ENCODE assay signal across 15 cellular contexts in the genomic region with DNA sequence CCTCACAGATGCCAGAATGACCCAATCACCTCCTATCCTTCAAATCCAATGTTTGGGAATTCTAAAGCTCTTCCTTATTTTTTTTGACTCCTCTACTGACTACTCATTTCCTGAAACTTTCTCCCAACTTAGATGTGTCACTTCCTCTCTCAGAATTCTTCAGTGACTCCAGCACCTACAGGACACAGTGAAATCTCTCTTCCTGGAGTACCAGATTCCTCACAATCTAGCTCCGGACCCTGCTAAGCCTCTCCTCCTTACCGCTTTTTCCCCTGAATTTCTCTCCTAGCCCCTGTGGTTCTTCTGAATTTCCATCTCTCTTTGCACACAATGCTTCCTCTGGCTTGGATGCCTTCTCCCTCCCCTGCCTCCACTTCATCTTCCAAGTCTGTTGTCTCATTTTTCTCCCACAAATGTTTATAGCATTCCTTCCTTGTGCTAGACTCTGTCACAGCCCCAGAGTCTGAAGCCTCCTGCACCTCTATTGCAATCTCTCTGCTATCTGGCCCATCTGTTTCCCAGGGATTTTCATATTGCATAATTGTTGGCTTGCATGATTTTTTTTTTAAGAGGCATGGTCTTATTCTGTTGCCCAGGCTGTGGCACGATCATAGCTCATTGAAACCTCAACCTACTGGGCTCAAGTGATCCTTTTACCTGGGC.
DNase-seq lines count a peak whose midpoint lies in the region; ATAC-seq, FAIRE-seq and TF ChIP-seq lines count a peak whose summit lies in the region.
"Had no signal": no experiment of that assay in that cellular context is flagged by ENCODE, and none has a peak within 500 bp of the region (broad histone marks: within the 10 kb centered on the region; RNA-seq: fewer than 3 reads in every experiment).

No MANE protein-coding gene starts in this region.

- no peak overlapping the region for H2AFZ ChIP-seq in trophoblast cell (ENCODE audit: insufficient read depth, low read length, poor library complexity)
- H2AFZ ChIP-seq: neural progenitor cell had no signal

- no peak overlapping the region for H2BK120ac ChIP-seq in trophoblast cell (ENCODE audit: insufficient read depth, low read length, poor library complexity)

- H3K79me1 ChIP-seq in trophoblast cell (ENCODE audit: low read length) = no peaks in the 10 kb centered on the region

- no peaks in the 10 kb centered on the region for H3K9me3 ChIP-seq in upper lobe of right lung
- H3K9me3 ChIP-seq in trophoblast cell (ENCODE audit: insufficient read depth, low read depth, low read length) = peaks cover 1% of the 10 kb centered on the region
- H3K9me3 ChIP-seq: A549 had no signal

- TF ChIP-seq CTCF in upper lobe of right lung (IDR thresholded peaks at IDR 0.05) = no peak

- no peak overlapping the region for H4K12ac ChIP-seq in trophoblast cell (ENCODE audit: low read depth, low read length)

- H3K79me2 ChIP-seq in trophoblast cell (ENCODE audit: control insufficient read depth, insufficient read depth, low read length, poor library complexity) = no peaks in the 10 kb centered on the region

- H3K27ac ChIP-seq in upper lobe of right lung = no peak overlapping the region
- no peak overlapping the region for H3K27ac ChIP-seq in trophoblast cell (ENCODE audit: low read depth, low read length)
- H3K27ac ChIP-seq: A549, neural progenitor cell, skin epidermis had no signal

- H2BK5ac ChIP-seq in trophoblast cell (ENCODE audit: low read depth, low read length, poor library complexity) = no peak overlapping the region

- DNase-seq in SIG-M5 treated with dmso at 0.1 percent for 504 hours (lab: John Stamatoyannopoulos, UW; ENCODE audit: unreplicated experiment) (peak; percentile 9), SIG-M5 (lab: John Stamatoyannopoulos, UW) (no peak), RCC 7860 (ENCODE audit: low spot score) (peak; percentile 30), fibroblast of peridontal ligament (ENCODE audit: extremely low read depth) (peak; percentile 41), upper lobe of right lung (no peak), trophoblast cell (no peak)
- DNase-seq: NCI-H2029 treated with DMSO at 0.1 percent for 48 hours had no signal

- H3K4me1 ChIP-seq in upper lobe of right lung (peaks cover 3% of the 10 kb centered on the region), trophoblast cell (ENCODE audit: control insufficient read depth in 1 of 2, insufficient read depth in 2 of 2, low read length in 2 of 2) (no peaks in the 10 kb centered on the region)
- H3K4me1 ChIP-seq: neural progenitor cell had no signal

- H3K18ac ChIP-seq in trophoblast cell (ENCODE audit: low read length) = no peak overlapping the region

- no peak overlapping the region for H3K4me2 ChIP-seq in trophoblast cell (ENCODE audit: low read length)
- H3K4me2 ChIP-seq: A549, neural progenitor cell had no signal

- FAIRE-seq in RCC 7860 (lab: Jason Lieb, UNC) = no peak
- FAIRE-seq: A549, GM12892, GM19239 had no signal

- H4K8ac ChIP-seq in trophoblast cell (ENCODE audit: low read depth, low read length) = no peak overlapping the region

- H3K23ac ChIP-seq in trophoblast cell (ENCODE audit: low read length) = no peak overlapping the region

- H3K4ac ChIP-seq in trophoblast cell (ENCODE audit: low read depth, low read length) = no peak overlapping the region

- intact Hi-C loops in upper lobe of right lung (cut with DNase I) = no loop called here

- H3K36me3 ChIP-seq in upper lobe of right lung (no peaks in the 10 kb centered on the region), trophoblast cell (ENCODE audit: control insufficient read depth in 1 of 2, insufficient read depth in 2 of 2, low read length in 2 of 2) (no peaks in the 10 kb centered on the region)
- H3K36me3 ChIP-seq: neural progenitor cell had no signal

- H3K9ac ChIP-seq in trophoblast cell (ENCODE audit: low read length) = no peak overlapping the region
- H3K9ac ChIP-seq: neural progenitor cell had no signal

- no peak overlapping the region for H3K14ac ChIP-seq in trophoblast cell (ENCODE audit: low read length)

- H2AK5ac ChIP-seq in trophoblast cell (ENCODE audit: low read length) = no peak overlapping the region

- ATAC-seq in upper lobe of right lung = peak; percentile 47
- ATAC-seq in GM19397 (IDR thresholded peaks at IDR 0.05; ENCODE audit: unreplicated experiment) = no peak
- ATAC-seq in GM19395 (IDR thresholded peaks at IDR 0.05; ENCODE audit: unreplicated experiment) = no peak
- ATAC-seq: A549 had no signal

- WGBS in trophoblast cell (ENCODE audit: extremely low coverage, insufficient coverage, insufficient read length) = no CpG with 5 or more reads among the region's 3 CpGs

- H4K91ac ChIP-seq in trophoblast cell (ENCODE audit: low read depth, low read length) = no peak overlapping the region

- H3K4me3 ChIP-seq in upper lobe of right lung = no peak overlapping the region
- H3K4me3 ChIP-seq in trophoblast cell (ENCODE audit: low read depth, low read length) = no peak overlapping the region
- H3K4me3 ChIP-seq: A549, coronary artery, neural progenitor cell, skin epidermis had no signal

- no peak overlapping the region for H2BK12ac ChIP-seq in trophoblast cell (ENCODE audit: low read length)

- H3K27me3 ChIP-seq in upper lobe of right lung (no peaks in the 10 kb centered on the region), trophoblast cell (ENCODE audit: insufficient read depth, low read length) (no peaks in the 10 kb centered on the region)
- H3K27me3 ChIP-seq: neural progenitor cell had no signal

Comparison
In these comparisons a context has a peak if more than half of its experiments do, and no peak if none do; other contexts are left out.
1. DNase-seq: peak in SIG-M5 treated with dmso at 0.1 percent for 504 hours (single experiment), RCC 7860 (single experiment) and fibroblast of peridontal ligament (single experiment); none in SIG-M5 (single experiment), upper lobe of right lung (single experiment) and trophoblast cell (0 of 2).